Comparison of ENCODE assay signal across 25 cellular contexts in the genomic region with DNA sequence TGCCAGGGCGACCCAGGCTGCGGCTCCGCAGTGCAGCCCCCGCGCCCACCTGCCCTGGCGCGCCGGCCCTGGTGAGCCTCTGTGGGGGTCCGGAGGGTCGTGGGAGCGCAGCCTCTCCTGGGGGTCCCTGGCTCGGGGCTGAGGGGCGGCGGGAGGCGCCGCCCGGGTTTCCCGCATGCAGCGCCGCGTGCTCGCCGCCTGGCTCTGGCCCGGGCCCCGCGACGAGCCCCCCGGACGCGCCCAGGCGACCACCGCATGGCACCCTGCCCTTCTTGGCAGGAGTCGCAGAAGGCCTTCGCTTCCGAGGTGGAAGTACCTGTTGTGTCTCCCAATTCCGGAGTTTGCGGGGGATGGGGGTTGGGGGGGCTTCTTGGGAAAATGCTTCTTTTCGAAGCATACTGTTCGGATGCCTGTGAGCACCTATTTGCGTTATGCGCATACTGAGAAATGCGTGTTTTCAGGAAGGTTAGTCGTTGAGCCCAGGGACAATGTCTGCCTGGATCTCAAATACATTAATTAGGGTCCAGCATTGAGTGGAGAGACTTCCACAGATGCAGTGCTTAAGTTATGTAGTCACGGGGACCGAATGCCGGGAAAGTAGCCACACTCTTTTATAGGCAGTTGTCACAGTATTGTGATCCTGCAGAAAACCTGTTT. TPM values are rescaled to one million over a fixed set of nuclear protein-coding genes. Genes with fewer than 3 reads are reported as not detected.
DNase-seq lines count a peak whose midpoint lies in the region; ATAC-seq and TF ChIP-seq lines count a peak whose summit lies in the region.
"Had no signal": no experiment of that assay in that cellular context is flagged by ENCODE, and none has a peak within 500 bp of the region (broad histone marks: within the 10 kb centered on the region; RNA-seq: fewer than 3 reads in every experiment).

No MANE protein-coding gene starts in this region.

- ATAC-seq in right cardiac atrium (no peak), heart right ventricle (no peak), GM21723 (IDR thresholded peaks at IDR 0.05; ENCODE audit: unreplicated experiment) (no peak)
- ATAC-seq: activated CD8-positive, alpha-beta T cell treated with anti-CD3 and anti-CD28 coated beads for 36 hours; K562; lower lobe of right lung; sciatic nerve had no signal

- peaks cover 13% of the 10 kb centered on the region for H3K4me1 Mint-ChIP-seq in nephron

- peak overlapping the region; percentile 63 to 80 (median 78) for H3K4me3 Mint-ChIP-seq in nephron
- H3K4me3 Mint-ChIP-seq: activated CD8-positive, alpha-beta T cell treated with anti-CD3 and anti-CD28 coated beads for 36 hours had no signal

- TF ChIP-seq CTCF in heart right ventricle (IDR thresholded peaks at IDR 0.05) (no peak), esophagus muscularis mucosa (IDR thresholded peaks at IDR 0.05) (no peak), nephron (IDR thresholded peaks at IDR 0.05; ENCODE audit: unreplicated experiment in 3 of 3) (no peak)

- no peaks in the 10 kb centered on the region for H3K36me3 Mint-ChIP-seq in nephron (ENCODE audit: low read depth)

- H3K27me3 ChIP-seq in right cardiac atrium (ENCODE audit: control insufficient read depth, insufficient read depth): no peaks in the 10 kb centered on the region
- peaks cover 17 to 66% (median 53%) of the 10 kb centered on the region in 7 donors for H3K27me3 ChIP-seq in heart right ventricle
- H3K27me3 ChIP-seq in esophagus muscularis mucosa: peaks cover 0 to 29% (median 0%) of the 10 kb centered on the region in 4 donors
- H3K27me3 ChIP-seq: ovary had no signal

- H3K9me3 ChIP-seq in right cardiac atrium (ENCODE audit: control insufficient read depth, low read length) (no peaks in the 10 kb centered on the region), heart right ventricle (no peaks in the 10 kb centered on the region), esophagus muscularis mucosa (no peaks in the 10 kb centered on the region)
- H3K9me3 ChIP-seq: lower lobe of right lung, MG63, ovary had no signal

- peaks cover 75% of the 10 kb centered on the region for H3K27me3 Mint-ChIP-seq in nephron (ENCODE audit: low read depth)

- TF ChIP-seq EP300 in esophagus muscularis mucosa (IDR thresholded peaks at IDR 0.05): no peak

- no peak for DNase-seq in right cardiac atrium
- no peak for DNase-seq in heart right ventricle
- DNase-seq in esophagus muscularis mucosa (ENCODE audit: extremely low spot score): peak; percentile 64
- no peak for DNase-seq in NCI-H1436 (lab: John Stamatoyannopoulos, UW)
- no peak for DNase-seq in AG08395 (ENCODE audit: low spot score)
- no peak for DNase-seq in posterior cingulate gyrus
- DNase-seq: activated CD8-positive, alpha-beta T cell treated with anti-CD3 and anti-CD28 coated beads for 36 hours; activated gamma-delta T cell treated with Interleukin-2 at 50 U/mL for 16 hours; activated T-cell treated with anti-CD3 and anti-CD28 coated beads for 4 hours; C1 segment of cervical spinal cord; GOT3; lower lobe of right lung; MG63; NCI-H1417 treated with DMSO at 0.1 percent for 48 hours; NCI-H2171; ovary; stimulated activated CD8-positive, alpha-beta memory T cell treated with anti-CD3 and anti-CD28 coated beads, Interleukin-4, amount 100 ng/mL, for 48 hours had no signal

- no peak overlapping the region for H3K27ac Mint-ChIP-seq in nephron
- H3K27ac Mint-ChIP-seq: activated CD8-positive, alpha-beta T cell treated with anti-CD3 and anti-CD28 coated beads for 36 hours had no signal

- no peak overlapping the region for H3K27ac ChIP-seq in right cardiac atrium (ENCODE audit: low read length)
- no peak overlapping the region for H3K27ac ChIP-seq in heart right ventricle
- H3K27ac ChIP-seq in esophagus muscularis mucosa (replicated peaks in 1 of 4): peak overlapping the region in 2 of 4 donors; percentile 72 to 81
- H3K27ac ChIP-seq: coronary artery, lower lobe of right lung, ovary had no signal

- TF ChIP-seq POLR2A in esophagus muscularis mucosa (IDR thresholded peaks at IDR 0.05; ENCODE audit: low read depth): no peak

- H3K4me1 ChIP-seq in right cardiac atrium (ENCODE audit: control insufficient read depth, insufficient read depth, low read length): no peaks in the 10 kb centered on the region
- peaks cover 0 to 7% (median 0%) of the 10 kb centered on the region in 9 donors for H3K4me1 ChIP-seq in heart right ventricle
- H3K4me1 ChIP-seq in esophagus muscularis mucosa: peaks cover 5 to 79% (median 47%) of the 10 kb centered on the region in 4 donors
- H3K4me1 ChIP-seq: lower lobe of right lung had no signal

- 14% methylated on average over 46 of the region's 46 CpGs for WGBS in right cardiac atrium
- WGBS in heart right ventricle, 2 donors: 8 to 12% methylated on average over 34 to 46 of the region's 46 CpGs
- WGBS in esophagus muscularis mucosa: 38% methylated on average over 6 of the region's 46 CpGs

- intact Hi-C loops in right cardiac atrium (cut with DNase I) (loop anchor here in 3 of 4 donors (5.0 to 10.0 kb wide), 5 partner anchors 691 to 1363 kb away; no protein-coding TSS in a partner anchor), heart right ventricle (cut with DNase I) (loop anchor here in 6 of 10 donors (5.0 to 10.0 kb wide), 7 partner anchors 573 to 1363 kb away; no protein-coding TSS in a partner anchor), esophagus muscularis mucosa (cut with DNase I) (loop anchor here (5.0 to 10.0 kb wide), 4 partner anchors 693 to 1361 kb away; no protein-coding TSS in a partner anchor), posterior cingulate gyrus (cut with DNase I) (no loop called here)

- H3K36me3 ChIP-seq in heart right ventricle: no peaks in the 10 kb centered on the region
- no peaks in the 10 kb centered on the region for H3K36me3 ChIP-seq in esophagus muscularis mucosa
- H3K36me3 ChIP-seq: lower lobe of right lung, MG63, ovary had no signal

- no peaks in the 10 kb centered on the region for H3K9me3 Mint-ChIP-seq in nephron
- H3K9me3 Mint-ChIP-seq: activated CD8-positive, alpha-beta T cell treated with anti-CD3 and anti-CD28 coated beads for 36 hours had no signal

- H3K4me3 ChIP-seq in right cardiac atrium (ENCODE audit: low read length) (peak overlapping the region; percentile 31), heart right ventricle (peak overlapping the region in 4 of 10 donors; percentile 21 to 37 (median 26)), esophagus muscularis mucosa (peak overlapping the region; percentile 53 to 71 (median 64))
- H3K4me3 ChIP-seq: K562, lower lobe of right lung, MG63, ovary had no signal

RNA-seq across cellular contexts. Expression of a gene that starts 1.3 kb away (rescaled TPM):
- total RNA-seq in right cardiac atrium (1 to 10 TPM in 3 of 4 donors, under 1 TPM in 1; 0.74 to 2.3 (median 1.6) TPM), heart right ventricle (under 1 TPM in 1 of 10 donors, not detected in 9; 0.17 TPM), esophagus muscularis mucosa (100 to 1,000 TPM in 1 of 4 donors, 10 to 100 TPM in 3; 10.3 to 103 (median 38.0) TPM)
- polyA plus RNA-seq in right cardiac atrium (0.27 TPM), heart right ventricle (not detected)
- total RNA-seq: A673; activated CD8-positive, alpha-beta T cell treated with anti-CD3 and anti-CD28 coated beads for 36 hours; endothelial cell of umbilical vein; K562; lower lobe of right lung; sciatic nerve; ureter had no signal
- polyA plus RNA-seq: endothelial cell of umbilical vein, K562, ovary had no signal
